8 cellular contexts compared by ENCODE assay signal in genomic region chr1:207752456-207753132, GRCh38. TPM values are rescaled to one million over a fixed set of nuclear protein-coding genes. Genes with fewer than 3 reads are reported as not detected.
DNase-seq lines count a peak whose midpoint lies in the region; ATAC-seq and TF ChIP-seq lines count a peak whose summit lies in the region.

No MANE protein-coding gene starts in this region.

- peaks cover 70% of the 10 kb centered on the region for H3K4me1 Mint-ChIP-seq in nephron progenitor cell

- TF ChIP-seq POLR2A in esophagus squamous epithelium (IDR thresholded peaks at IDR 0.05) (peak in 1 of 4 donors; percentile 4), upper lobe of left lung (IDR thresholded peaks at IDR 0.05) (no peak)

- H3K4me1 ChIP-seq in DOHH2 (ENCODE audit: control insufficient read depth, low read length) = peaks cover 68% of the 10 kb centered on the region
- peaks cover 20 to 85% (median 45%) of the 10 kb centered on the region in 3 donors for H3K4me1 ChIP-seq in esophagus squamous epithelium
- peaks cover 31 to 67% (median 62%) of the 10 kb centered on the region in 4 donors for H3K4me1 ChIP-seq in upper lobe of left lung

- intact Hi-C loops in esophagus squamous epithelium (cut with DNase I) = no loop called here

- peaks cover 14% of the 10 kb centered on the region for H3K36me3 ChIP-seq in DOHH2 (ENCODE audit: control insufficient read depth, low read length)
- peaks cover 0 to 7% (median 6%) of the 10 kb centered on the region in 3 donors for H3K36me3 ChIP-seq in esophagus squamous epithelium
- peaks cover 0 to 8% (median 4%) of the 10 kb centered on the region in 4 donors for H3K36me3 ChIP-seq in upper lobe of left lung

- peaks cover 15% of the 10 kb centered on the region; the same call in 1 of the 2 replicates for H4K20me1 ChIP-seq in DOHH2 (ENCODE audit: control insufficient read depth, insufficient read depth, low read depth, low read length)

- no peak for TF ChIP-seq RAD21 in Ishikawa (IDR thresholded peaks at IDR 0.05; ENCODE audit: low read depth)

- H3K9me2 ChIP-seq in DOHH2 (replicated peaks; ENCODE audit: control insufficient read depth, low read length) = no peaks in the 10 kb centered on the region

- H3K27ac ChIP-seq in DOHH2 (ENCODE audit: low read depth, low read length) = peak overlapping the region; percentile 47
- H3K27ac ChIP-seq in esophagus squamous epithelium = peak overlapping the region; percentile 91 to 95 (median 94)
- H3K27ac ChIP-seq in upper lobe of left lung = peak overlapping the region; percentile 92 to 98 (median 98)

- WGBS in esophagus squamous epithelium, 2 donors = 0 to 1% methylated on average over 7 to 17 of the region's 33 CpGs
- 2 to 5% methylated on average over 15 to 25 of the region's 33 CpGs for WGBS in upper lobe of left lung, 2 donors

- H3K27me3 ChIP-seq in DOHH2 (ENCODE audit: control insufficient read depth, low read length) (no peaks in the 10 kb centered on the region), esophagus squamous epithelium (no peaks in the 10 kb centered on the region), upper lobe of left lung (no peaks in the 10 kb centered on the region)

- no peak for TF ChIP-seq EP300 in Ishikawa (IDR thresholded peaks at IDR 0.05; ENCODE audit: borderline replicate concordance)
- no peak for TF ChIP-seq EP300 in upper lobe of left lung (IDR thresholded peaks at IDR 0.05)

- H3K9me3 Mint-ChIP-seq in nephron progenitor cell = no peaks in the 10 kb centered on the region

- TF ChIP-seq CTCF in DOHH2 (IDR thresholded peaks at IDR 0.05; ENCODE audit: low read depth, low read length, poor library complexity, severe bottlenecking) = no peak
- no peak for TF ChIP-seq CTCF in esophagus squamous epithelium (IDR thresholded peaks at IDR 0.05)
- no peak for TF ChIP-seq CTCF in nephron progenitor cell (IDR thresholded peaks at IDR 0.05)
- no peak for TF ChIP-seq CTCF in upper lobe of left lung (IDR thresholded peaks at IDR 0.05)

- DNase-seq in activated CD4-positive, alpha-beta T cell treated with anti-CD3 and anti-CD28 coated beads, Interleukin-2, amount 50 U/mL, for 4 hours = peak; percentile 14 to 16
- DNase-seq in esophagus squamous epithelium (lab: John Stamatoyannopoulos, UW) (no peak), nephron progenitor cell (peak; percentile 30), upper lobe of left lung (peak in 1 of 2 donors; percentile 70), T1000 (lab: John Stamatoyannopoulos, UW) (no peak)

- peak; percentile 37 for ATAC-seq in GM21528 (IDR thresholded peaks at IDR 0.05; ENCODE audit: low FRiP score, unreplicated experiment)
- ATAC-seq in upper lobe of left lung (ENCODE audit: low FRiP score in 2 of 2) = peak; percentile 41 to 79

- peak overlapping the region; percentile 100 for H3K4me3 Mint-ChIP-seq in nephron progenitor cell

- H3K9me3 ChIP-seq in DOHH2 (ENCODE audit: control insufficient read depth, insufficient read depth, low read length) (no peaks in the 10 kb centered on the region), esophagus squamous epithelium (no peaks in the 10 kb centered on the region), upper lobe of left lung (no peaks in the 10 kb centered on the region)

- peaks cover 6% of the 10 kb centered on the region for H3K27me3 Mint-ChIP-seq in nephron progenitor cell (ENCODE audit: low read depth, poor library complexity)

- H3K79me2 ChIP-seq in DOHH2 (ENCODE audit: control insufficient read depth, low read length) = peaks cover 67% of the 10 kb centered on the region

- peaks cover 11% of the 10 kb centered on the region for H3K36me3 Mint-ChIP-seq in nephron progenitor cell (ENCODE audit: low read depth)

- peaks cover 9% of the 10 kb centered on the region; the same call in 1 of the 2 replicates for H3F3A ChIP-seq in DOHH2 (ENCODE audit: control insufficient read depth, insufficient read depth)

- H3K4me3 ChIP-seq in DOHH2 (ENCODE audit: low read length) (peak overlapping the region; percentile 79), esophagus squamous epithelium (peak overlapping the region; percentile 69 to 79 (median 73)), upper lobe of left lung (peak overlapping the region; percentile 78 to 92 (median 87))

- H3K4me2 ChIP-seq in DOHH2 (ENCODE audit: low read length) = peak overlapping the region; percentile 77

- H3K27ac Mint-ChIP-seq in nephron progenitor cell = peak overlapping the region; percentile 99

TF ChIP-seq in Ishikawa, 13 proteins besides CTCF, POLR2A, EP300 and RAD21:
- TF ChIP-seq CEBPB (IDR thresholded peaks at IDR 0.05) (no peak), EGR1 (IDR thresholded peaks at IDR 0.05) (peak; percentile 83), REST (IDR thresholded peaks at IDR 0.05; ENCODE audit: low read depth) (no peak), MAX (IDR thresholded peaks at IDR 0.05) (peak; percentile 62; the same call in 1 of the 2 replicates)
TF ChIP-seq in Ishikawa: peak in this region for 2.

RNA-seq across cellular contexts. Expression of gene CD46, which starts 0.7 kb away (rescaled TPM):
- total RNA-seq in esophagus squamous epithelium (100 to 1,000 TPM; 131 to 191 (median 157) TPM), upper lobe of left lung (100 to 1,000 TPM; 105 to 358 (median 248) TPM)

Comparison
In these comparisons a context has a peak if more than half of its experiments do, and no peak if none do; other contexts are left out.
1. H3K27ac ChIP-seq: peak in every context shown above with its lines; median percentile 98 in upper lobe of left lung; 94 in esophagus squamous epithelium; 47 in DOHH2.
2. DNase-seq: peak in activated CD4-positive, alpha-beta T cell treated with anti-CD3 and anti-CD28 coated beads, Interleukin-2, amount 50 U/mL, for 4 hours (2 of 2) and nephron progenitor cell (single experiment); none in esophagus squamous epithelium (single experiment) and T1000 (single experiment).
3. Peak in every context shown above with its lines, with median percentiles within 50 percentile points of each other: H3K4me3 ChIP-seq.